In the genomic region with DNA sequence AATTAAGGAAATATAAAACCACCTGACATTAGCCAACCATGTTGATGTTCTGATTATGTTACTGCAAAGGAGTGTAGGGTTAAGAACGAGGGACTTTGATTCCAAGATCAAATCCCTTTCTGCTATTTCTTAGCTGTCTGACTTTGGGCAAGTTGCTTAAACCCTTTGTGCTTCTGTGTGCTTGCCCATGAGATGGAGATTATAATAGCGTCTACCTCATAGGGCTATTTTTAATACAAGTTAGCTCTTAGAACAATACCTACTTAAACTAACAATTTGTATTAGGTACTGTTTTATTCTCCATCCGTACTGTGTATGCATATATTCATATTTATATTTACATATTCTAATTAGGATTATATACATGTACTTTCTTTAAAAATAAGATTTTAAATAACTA, we compare ENCODE assay signal across 12 cellular contexts.
DNase-seq lines count a peak whose midpoint lies in the region; ATAC-seq and TF ChIP-seq lines count a peak whose summit lies in the region.
"Had no signal": no experiment of that assay in that cellular context is flagged by ENCODE, and none has a peak within 500 bp of the region (broad histone marks: within the 10 kb centered on the region; RNA-seq: fewer than 3 reads in every experiment).

No MANE protein-coding gene starts in this region.

- peak; percentile 65 to 80 (median 72) for ATAC-seq in heart left ventricle
- ATAC-seq in right cardiac atrium: no peak
- peak; percentile 83 for ATAC-seq in left ventricle myocardium superior
- ATAC-seq in gastrocnemius medialis: peak; percentile 88 to 95
- ATAC-seq: CD8-positive, alpha-beta T cell; GM12878 had no signal

- peaks cover 0 to 20% (median 5%) of the 10 kb centered on the region in 12 donors for H3K9me3 ChIP-seq in heart left ventricle
- no peaks in the 10 kb centered on the region for H3K9me3 ChIP-seq in right cardiac atrium (ENCODE audit: control insufficient read depth, low read length)
- H3K9me3 ChIP-seq in gastrocnemius medialis: no peaks in the 10 kb centered on the region

- WGBS in heart left ventricle, 4 donors: 41 to 57% (median 48%) methylated on average over 3 of the region's 3 CpGs
- 68% methylated on average over 3 of the region's 3 CpGs for WGBS in right cardiac atrium
- WGBS in lower leg skin, 2 donors: 87 to 95% methylated on average over 3 of the region's 3 CpGs

- H3K4me3 ChIP-seq in heart left ventricle (no peak overlapping the region), right cardiac atrium (ENCODE audit: low read length) (no peak overlapping the region), gastrocnemius medialis (no peak overlapping the region), lower leg skin (ENCODE audit: low read depth, poor library complexity, severe bottlenecking) (no peak overlapping the region)
- H3K4me3 ChIP-seq: BLaER1 treated with 17β-estradiol and CSF1 and Interleukin-3, amounts not matched to agents 10 nM and 100 nM; GM12878 had no signal

- in situ Hi-C loops in gastrocnemius medialis (cut with MboI; ENCODE audit: low sequenced_read_pairs in 4 of 4): no loop called here

- no peak for TF ChIP-seq CTCF in heart left ventricle (IDR thresholded peaks at IDR 0.05)
- no peak for TF ChIP-seq CTCF in gastrocnemius medialis (IDR thresholded peaks at IDR 0.05 in 4 of 5, conservative IDR thresholded peaks at IDR 0.05 in 1 of 5)
- no peak for TF ChIP-seq CTCF in lower leg skin (IDR thresholded peaks at IDR 0.05)

- DNase-seq in heart left ventricle (no peak), right cardiac atrium (no peak), left ventricle myocardium superior (no peak), gastrocnemius medialis (no peak), lower leg skin (ENCODE audit: low spot score in 2 of 2) (no peak), EL (no peak)
- DNase-seq: Calu3; CD8-positive, alpha-beta T cell; DMS79 treated with DMSO at 0.1 percent for 48 hours; H9 had no signal

- intact Hi-C loops in heart left ventricle (cut with DNase I) (no loop called here), right cardiac atrium (cut with DNase I) (no loop called here), left ventricle myocardium superior (cut with micrococcal nuclease) (no loop called here), gastrocnemius medialis (cut with DNase I; ENCODE audit: low total_unique reads) (no loop called here), lower leg skin (cut with DNase I; ENCODE audit: low total_unique reads) (no loop called here)

- no peak for TF ChIP-seq POLR2A in heart left ventricle (IDR thresholded peaks at IDR 0.05)
- TF ChIP-seq POLR2A in gastrocnemius medialis (IDR thresholded peaks at IDR 0.05): no peak
- no peak for TF ChIP-seq POLR2A in lower leg skin (IDR thresholded peaks at IDR 0.05)

- H3K27ac ChIP-seq in heart left ventricle (no peak overlapping the region), right cardiac atrium (ENCODE audit: low read length) (no peak overlapping the region), gastrocnemius medialis (peak overlapping the region; percentile 31 to 54 (median 40))
- H3K27ac ChIP-seq: BLaER1 treated with 17β-estradiol and CSF1 and Interleukin-3, amounts not matched to agents 10 nM and 100 nM had no signal

- H3K36me3 ChIP-seq in heart left ventricle: no peaks in the 10 kb centered on the region
- H3K36me3 ChIP-seq in gastrocnemius medialis: no peaks in the 10 kb centered on the region

- H3K4me1 ChIP-seq in heart left ventricle: peaks cover 0 to 24% (median 3%) of the 10 kb centered on the region in 12 donors
- H3K4me1 ChIP-seq in right cardiac atrium (ENCODE audit: control insufficient read depth, insufficient read depth, low read length): peaks cover 3% of the 10 kb centered on the region
- H3K4me1 ChIP-seq in gastrocnemius medialis: peaks cover 6 to 12% of the 10 kb centered on the region in 2 donors
- H3K4me1 ChIP-seq: BLaER1 treated with 17β-estradiol and CSF1 and Interleukin-3, amounts not matched to agents 10 nM and 100 nM had no signal

- H3K27me3 ChIP-seq in heart left ventricle (no peaks in the 10 kb centered on the region), right cardiac atrium (ENCODE audit: control insufficient read depth, insufficient read depth) (no peaks in the 10 kb centered on the region), gastrocnemius medialis (no peaks in the 10 kb centered on the region)
- H3K27me3 ChIP-seq: BLaER1 treated with 17β-estradiol and CSF1 and Interleukin-3, amounts not matched to agents 10 nM and 100 nM had no signal

Comparison
In these comparisons a context has a peak if more than half of its experiments do, and no peak if none do; other contexts are left out.
1. ATAC-seq: peak in heart left ventricle (4 of 4), left ventricle myocardium superior (single experiment) and gastrocnemius medialis (2 of 2); none in right cardiac atrium (0 of 2).
2. H3K27ac ChIP-seq: peak in gastrocnemius medialis (4 of 4); none in heart left ventricle (0 of 12) and right cardiac atrium (single experiment).